9 cellular contexts compared by ENCODE assay signal in the genomic region with DNA sequence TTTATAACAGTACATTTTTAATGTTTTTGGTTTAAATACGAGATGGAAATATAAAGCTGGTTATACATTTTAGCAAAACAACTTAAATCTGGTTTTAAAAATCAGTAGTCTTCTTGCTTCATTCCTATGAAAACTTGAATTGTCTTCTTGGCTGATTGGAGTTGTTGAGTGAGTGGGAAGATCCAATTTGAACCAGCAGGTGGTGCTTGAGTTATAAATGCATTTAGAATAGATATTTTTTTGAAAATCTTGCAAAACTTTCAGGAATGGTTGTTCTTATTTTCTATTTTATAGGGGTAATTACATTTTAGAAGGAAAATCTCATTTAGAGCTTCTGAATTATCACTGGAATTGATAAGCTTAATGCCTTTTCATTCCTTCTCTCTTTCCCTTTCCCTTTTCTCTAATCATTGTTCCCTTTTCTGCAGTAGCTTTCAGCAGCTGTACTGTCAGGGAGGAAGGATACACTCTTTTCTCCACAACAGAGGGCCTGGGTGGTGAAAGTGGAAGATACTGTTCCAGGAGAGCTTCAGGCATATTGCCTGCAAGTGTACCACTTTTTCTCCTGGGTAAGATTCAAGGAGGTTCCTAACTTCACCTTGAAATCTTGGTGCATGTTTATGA.
DNase-seq lines count a peak whose midpoint lies in the region; ATAC-seq and TF ChIP-seq lines count a peak whose summit lies in the region.
"Had no signal": no experiment of that assay in that cellular context is flagged by ENCODE, and none has a peak within 500 bp of the region (broad histone marks: within the 10 kb centered on the region; RNA-seq: fewer than 3 reads in every experiment).

No MANE protein-coding gene starts in this region.

- H3K4me1 Mint-ChIP-seq in osteocyte (ENCODE audit: unreplicated experiment), result peaks cover 19% of the 10 kb centered on the region
- H3K4me1 Mint-ChIP-seq: stimulated activated memory B cell treated with anti-CD40 and anti-IgM and Interleukin-4, amounts not matched to agents 10 μg/mL and 1 μg/mL and 100 μg/mL, for 72 hours had no signal

- peaks cover under 1% of the 10 kb centered on the region for H3K9me3 Mint-ChIP-seq in osteocyte (ENCODE audit: unreplicated experiment)

- DNase-seq in GM12864 (ENCODE audit: low read depth) (no peak), NCI-H1694 treated with DMSO at 0.1 percent for 48 hours (lab: John Stamatoyannopoulos, UW) (peak; percentile 34), coronary artery (ENCODE audit: low spot score) (no peak), osteocyte (ENCODE audit: extremely low spot score, unreplicated experiment) (no peak), colonic mucosa (no peak)

- intact Hi-C loops in colonic mucosa (cut with DNase I), result no loop called here

- ATAC-seq in GM18517 (IDR thresholded peaks at IDR 0.05; ENCODE audit: unreplicated experiment) (no peak), HG03457 (IDR thresholded peaks at IDR 0.05; ENCODE audit: unreplicated experiment) (no peak), GM19035 (IDR thresholded peaks at IDR 0.05; ENCODE audit: unreplicated experiment) (no peak)
- ATAC-seq: stimulated activated memory B cell treated with anti-CD40 and anti-IgM and Interleukin-4, amounts not matched to agents 10 μg/mL and 1 μg/mL and 100 μg/mL, for 72 hours had no signal

- H3K36me3 ChIP-seq in colonic mucosa, result no peaks in the 10 kb centered on the region

- no peaks in the 10 kb centered on the region for H3K27me3 Mint-ChIP-seq in osteocyte (ENCODE audit: unreplicated experiment)
- H3K27me3 Mint-ChIP-seq: stimulated activated memory B cell treated with anti-CD40 and anti-IgM and Interleukin-4, amounts not matched to agents 10 μg/mL and 1 μg/mL and 100 μg/mL, for 72 hours had no signal

- no peaks in the 10 kb centered on the region for H3K9me3 ChIP-seq in colonic mucosa

- H3K4me3 ChIP-seq in GM12864 (ENCODE audit: low read depth, low read length), result no peak overlapping the region
- no peak overlapping the region for H3K4me3 ChIP-seq in coronary artery
- no peak overlapping the region for H3K4me3 ChIP-seq in colonic mucosa

- H3K4me3 Mint-ChIP-seq in osteocyte (ENCODE audit: unreplicated experiment), result no peak overlapping the region
- H3K4me3 Mint-ChIP-seq: stimulated activated memory B cell treated with anti-CD40 and anti-IgM and Interleukin-4, amounts not matched to agents 10 μg/mL and 1 μg/mL and 100 μg/mL, for 72 hours had no signal

- H3K9ac ChIP-seq in colonic mucosa (ENCODE audit: low read depth in 2 of 2, low read length in 2 of 2), result no peak overlapping the region

- no peaks in the 10 kb centered on the region for H3K36me3 Mint-ChIP-seq in osteocyte (ENCODE audit: unreplicated experiment)
- H3K36me3 Mint-ChIP-seq: stimulated activated memory B cell treated with anti-CD40 and anti-IgM and Interleukin-4, amounts not matched to agents 10 μg/mL and 1 μg/mL and 100 μg/mL, for 72 hours had no signal

- no peaks in the 10 kb centered on the region for H3K27me3 ChIP-seq in colonic mucosa

- H3K27ac ChIP-seq in coronary artery, result no peak overlapping the region
- no peak overlapping the region for H3K27ac ChIP-seq in colonic mucosa

- peak; percentile 15 for TF ChIP-seq CTCF in GM12864 (IDR thresholded peaks at IDR 0.05; ENCODE audit: low read depth, low read length, missing control alignments)
- peak; percentile 33 for TF ChIP-seq CTCF in coronary artery (IDR thresholded peaks at IDR 0.05)
- TF ChIP-seq CTCF in osteocyte (IDR thresholded peaks at IDR 0.05), result peak; percentile 71
- no peak for TF ChIP-seq CTCF in colonic mucosa (IDR thresholded peaks at IDR 0.05)

- no peak overlapping the region for H3K27ac Mint-ChIP-seq in osteocyte (ENCODE audit: unreplicated experiment)
- H3K27ac Mint-ChIP-seq: stimulated activated memory B cell treated with anti-CD40 and anti-IgM and Interleukin-4, amounts not matched to agents 10 μg/mL and 1 μg/mL and 100 μg/mL, for 72 hours had no signal

- H3K4me1 ChIP-seq in colonic mucosa, result no peaks in the 10 kb centered on the region
